In the genomic region with DNA sequence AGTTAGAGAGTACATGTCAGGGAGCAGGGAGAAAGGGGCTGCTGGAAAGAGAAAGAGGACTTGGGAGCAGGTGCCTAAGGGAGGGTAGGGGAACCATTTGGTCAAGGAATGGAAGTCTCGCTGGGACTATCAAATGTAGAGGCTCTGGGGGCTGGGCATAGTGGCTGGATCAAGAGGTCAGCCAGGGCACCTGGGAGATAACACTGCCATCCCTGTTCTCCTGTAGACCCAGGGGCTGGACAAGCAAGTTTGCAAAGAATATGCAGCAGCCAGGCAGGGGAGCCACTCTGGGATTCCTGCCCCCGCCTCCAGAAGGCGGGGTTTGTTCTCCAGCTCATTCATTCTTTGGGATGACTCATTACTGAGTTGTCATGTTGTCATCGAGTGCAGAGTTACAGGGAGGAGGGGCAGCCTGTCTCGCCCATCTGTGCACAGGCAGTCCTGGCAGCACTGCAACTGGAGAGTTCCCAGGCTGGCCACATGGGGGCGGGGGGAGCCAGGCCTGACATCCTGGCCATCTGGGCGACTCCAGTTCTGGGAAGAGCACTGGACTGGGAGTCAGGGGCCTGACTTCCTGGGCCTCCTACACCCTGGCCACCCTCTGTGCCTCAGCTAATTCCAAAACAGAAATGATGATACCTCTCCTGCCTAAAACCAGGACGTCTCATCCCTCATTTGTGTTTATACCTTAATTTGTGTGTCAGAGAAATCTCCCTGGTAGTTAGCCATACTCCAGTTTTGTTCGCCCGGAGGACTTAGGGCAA, we compare ENCODE assay signal across 9 cellular contexts. TPM values are rescaled to one million over a fixed set of nuclear protein-coding genes. Genes with fewer than 3 reads are reported as not detected.
A peak's percentile ranks its signal among the peaks of the same experiment; 100 is the strongest.
DNase-seq lines count a peak whose midpoint lies in the region; ATAC-seq and TF ChIP-seq lines count a peak whose summit lies in the region.
"Had no signal": no experiment of that assay in that cellular context is flagged by ENCODE, and none has a peak within 500 bp of the region (broad histone marks: within the 10 kb centered on the region; RNA-seq: fewer than 3 reads in every experiment).

No MANE protein-coding gene starts in this region.

- no peaks in the 10 kb centered on the region for H3K79me1 ChIP-seq in neuronal stem cell (ENCODE audit: low read depth, low read length)

- no peaks in the 10 kb centered on the region for H4K20me1 ChIP-seq in HCT116 (ENCODE audit: insufficient read depth)
- no peaks in the 10 kb centered on the region for H4K20me1 ChIP-seq in MM.1S (ENCODE audit: insufficient read depth, low read length)

- H2BK120ac ChIP-seq in neuronal stem cell (ENCODE audit: low read depth, low read length) = no peak overlapping the region

- no peaks in the 10 kb centered on the region for H3K9me3 ChIP-seq in HCT116 (ENCODE audit: control insufficient read depth in 1 of 2, insufficient read depth in 1 of 2, low read depth in 1 of 2, low read length in 2 of 2)
- H3K9me3 ChIP-seq in MM.1S (replicated peaks; ENCODE audit: insufficient read depth, low read length) = no peaks in the 10 kb centered on the region
- H3K9me3 ChIP-seq in RWPE2 (ENCODE audit: severe bottlenecking) = no peaks in the 10 kb centered on the region
- no peaks in the 10 kb centered on the region for H3K9me3 ChIP-seq in neuronal stem cell (replicated peaks in 1 of 2; ENCODE audit: control insufficient read depth in 2 of 2, insufficient read depth in 1 of 2, low read depth in 1 of 2, low read length in 2 of 2)

- peaks cover 10% of the 10 kb centered on the region for H3K4me1 Mint-ChIP-seq in activated T-helper 17 cell treated with anti-CD3 and anti-CD28 coated beads, Interleukin-2, amount 50 U/mL, for 72 hours

- H3K79me2 ChIP-seq in HCT116 (ENCODE audit: insufficient read depth, low read length) (no peaks in the 10 kb centered on the region), MM.1S (ENCODE audit: low read length) (no peaks in the 10 kb centered on the region)

- intact Hi-C loops in HCT116 (cut with micrococcal nuclease) = loop anchor here (2.0 kb wide), 1 partner anchor 69 kb away; no protein-coding TSS in a partner anchor

- no peaks in the 10 kb centered on the region for H3K36me3 Mint-ChIP-seq in activated T-helper 17 cell treated with anti-CD3 and anti-CD28 coated beads, Interleukin-2, amount 50 U/mL, for 72 hours (ENCODE audit: low read depth)

- no peaks in the 10 kb centered on the region for H3K27me3 Mint-ChIP-seq in activated T-helper 17 cell treated with anti-CD3 and anti-CD28 coated beads, Interleukin-2, amount 50 U/mL, for 72 hours

- H3K27ac ChIP-seq in HCT116 (ENCODE audit: low read depth, low read length) (no peak overlapping the region), MM.1S (ENCODE audit: low read length) (no peak overlapping the region), RWPE2 (ENCODE audit: poor library complexity, severe bottlenecking) (no peak overlapping the region), neuronal stem cell (replicated peaks; ENCODE audit: low read length) (peak overlapping the region; percentile 15), substantia nigra (ENCODE audit: low read depth, low read length, poor library complexity, severe bottlenecking) (no peak overlapping the region)

- H3K9ac ChIP-seq in HCT116 (ENCODE audit: low read length) (no peak overlapping the region), MM.1S (ENCODE audit: low read length) (no peak overlapping the region), neuronal stem cell (ENCODE audit: low read depth, low read length, poor library complexity) (no peak overlapping the region)

- WGBS in neuronal stem cell (ENCODE audit: extremely low coverage in 2 of 2, insufficient read length in 2 of 2, insufficient replicate concordance in 1 of 2), 2 donors = no CpG with 5 or more reads among the region's 10 CpGs

- peak; percentile 97 for DNase-seq in G401 (ENCODE audit: low spot score)
- peak; percentile 93 for DNase-seq in HCT116 (ENCODE audit: low read depth, low spot score)
- peak; percentile 78 for DNase-seq in MM.1S
- peak; percentile 93 for DNase-seq in RWPE2 (ENCODE audit: low spot score)
- DNase-seq in fibroblast of pulmonary artery (ENCODE audit: low read depth) = peak; percentile 97
- DNase-seq in neuronal stem cell (ENCODE audit: low spot score) = peak; percentile 86
- DNase-seq in substantia nigra (lab: John Stamatoyannopoulos, UW) = peak; percentile 15 to 95 (median 84)

- no peak overlapping the region for H4K8ac ChIP-seq in neuronal stem cell (ENCODE audit: low read depth, low read length)

- no peaks in the 10 kb centered on the region for H3K9me2 ChIP-seq in HCT116 (ENCODE audit: insufficient read depth)
- H3K9me2 ChIP-seq in MM.1S (replicated peaks; ENCODE audit: insufficient read depth, low read length) = no peaks in the 10 kb centered on the region

- RAD21 ChIA-PET in HCT116 (lab: Charles Lee; ENCODE audit: low non-redundant PET in 1 of 2, low total read pairs in 2 of 2, uncharacterized antibody in 2 of 2, unreplicated experiment in 2 of 2) = no interaction called here

- peak overlapping the region; percentile 15 for H3K18ac ChIP-seq in neuronal stem cell (ENCODE audit: low read length)

- no peak overlapping the region for H3K4ac ChIP-seq in neuronal stem cell (ENCODE audit: low read length)

- H2BK12ac ChIP-seq in neuronal stem cell (ENCODE audit: low read length) = no peak overlapping the region

- TF ChIP-seq RAD21 in HCT116 (IDR thresholded peaks at IDR 0.05; ENCODE audit: low read depth) = peak; percentile 97

- no peaks in the 10 kb centered on the region for H3K9me3 Mint-ChIP-seq in activated T-helper 17 cell treated with anti-CD3 and anti-CD28 coated beads, Interleukin-2, amount 50 U/mL, for 72 hours

- no peak overlapping the region for H2BK15ac ChIP-seq in neuronal stem cell (ENCODE audit: low read length)

- ATAC-seq in HCT116 (peak; percentile 99), RWPE2 (ENCODE audit: low read depth) (peak; percentile 97)
- ATAC-seq in activated T-helper 17 cell treated with anti-CD3 and anti-CD28 coated beads, Interleukin-2, amount 50 U/mL, for 72 hours (replicated peaks) = peak; percentile 100

- no peak overlapping the region for H3K23ac ChIP-seq in neuronal stem cell (ENCODE audit: low read depth, low read length, poor library complexity)

- H3K4me2 ChIP-seq in HCT116 (ENCODE audit: low read length) = peak overlapping the region; percentile 51
- H3K4me2 ChIP-seq in MM.1S (ENCODE audit: low read depth, low read length) = peak overlapping the region; percentile 26
- H3K4me2 ChIP-seq in neuronal stem cell (ENCODE audit: insufficient read depth, low read length, poor library complexity, severe bottlenecking) = no peak overlapping the region

- CTCF ChIA-PET in HCT116 (lab: Charles Lee) = interaction anchor here (0.6 to 1.2 kb wide), 12 partner anchors 10 to 703 kb away, joined by 3 to 7 read pairs (median 3); no protein-coding TSS in a partner anchor

- H3K4me3 ChIP-seq in HCT116 (replicated peaks in 1 of 2; ENCODE audit: low read depth in 1 of 2, low read length in 2 of 2) (0 out of 4 replicates have a peak overlapping the region, but pooled peaks of 1 of the 2 experiments have one; percentile 19), MM.1S (ENCODE audit: low read length) (no peak overlapping the region), RWPE2 (ENCODE audit: severe bottlenecking) (no peak overlapping the region), fibroblast of pulmonary artery (replicated peaks; ENCODE audit: low read depth, low read length) (no peak overlapping the region), neuronal stem cell (ENCODE audit: low read length in 2 of 2) (no peak overlapping the region)
- H3K4me3 ChIP-seq: skin epidermis had no signal

- H3K36me3 ChIP-seq in HCT116 (ENCODE audit: control insufficient read depth in 1 of 2, insufficient read depth in 2 of 2, low read length in 2 of 2) = no peaks in the 10 kb centered on the region
- H3K36me3 ChIP-seq in MM.1S (replicated peaks; ENCODE audit: insufficient read depth, low read length) = no peaks in the 10 kb centered on the region
- no peaks in the 10 kb centered on the region for H3K36me3 ChIP-seq in RWPE2 (ENCODE audit: low read depth)
- no peaks in the 10 kb centered on the region for H3K36me3 ChIP-seq in neuronal stem cell (replicated peaks in 1 of 2; ENCODE audit: control insufficient read depth in 2 of 2, insufficient read depth in 2 of 2, low read length in 2 of 2)

- H2AFZ ChIP-seq in HCT116 (ENCODE audit: low read depth, low read length, poor library complexity, severe bottlenecking) (peak overlapping the region; percentile 64), MM.1S (ENCODE audit: low read length) (peak overlapping the region; percentile 48; the same call in 1 of the 2 replicates), neuronal stem cell (ENCODE audit: low read length) (peak overlapping the region; percentile 72)

- H3K27me3 ChIP-seq in HCT116 (ENCODE audit: insufficient read depth, low read length) (no peaks in the 10 kb centered on the region), MM.1S (replicated peaks; ENCODE audit: insufficient read depth, low read length) (no peaks in the 10 kb centered on the region), RWPE2 (ENCODE audit: insufficient read depth, poor library complexity, severe bottlenecking) (no peaks in the 10 kb centered on the region), neuronal stem cell (ENCODE audit: control insufficient read depth in 3 of 3, insufficient read depth in 3 of 3, low read depth in 1 of 3, low read length in 3 of 3) (no peaks in the 10 kb centered on the region)

- no peak overlapping the region for H4K91ac ChIP-seq in neuronal stem cell (ENCODE audit: low read depth, low read length, poor library complexity)

- no peaks in the 10 kb centered on the region for H3F3A ChIP-seq in MM.1S (ENCODE audit: insufficient read depth, low read length)

- TF ChIP-seq POLR2A in HCT116 (IDR thresholded peaks at IDR 0.05; ENCODE audit: borderline replicate concordance, extremely low read depth, insufficient read depth, insufficient read length) = no peak

- peak overlapping the region; percentile 39 for H3K27ac Mint-ChIP-seq in activated T-helper 17 cell treated with anti-CD3 and anti-CD28 coated beads, Interleukin-2, amount 50 U/mL, for 72 hours

- in situ Hi-C loops in G401 (cut with HindIII; ENCODE audit: low sequenced_read_pairs) = no loop called here

- POLR2A ChIA-PET in HCT116 (lab: Charles Lee) = interaction anchor here (0.9 kb wide), 1 partner anchor 28 kb away, joined by 3 read pairs; the partner anchor contains the start of gene ZFAND3

- no peak overlapping the region for H2BK5ac ChIP-seq in neuronal stem cell (ENCODE audit: low read length)

- no peak overlapping the region for H3K14ac ChIP-seq in neuronal stem cell (ENCODE audit: low read length)

- no peak overlapping the region for H2AK5ac ChIP-seq in neuronal stem cell (ENCODE audit: low read depth, low read length)

- TF ChIP-seq CTCF in HCT116 (IDR thresholded peaks at IDR 0.05 in 2 of 3, conservative IDR thresholded peaks at IDR 0.05 in 1 of 3; ENCODE audit: borderline replicate concordance in 1 of 3, insufficient read depth in 1 of 3, low read depth in 2 of 3, low read length in 2 of 3) (peak; percentile 81 to 97 (median 94)), MM.1S (IDR thresholded peaks at IDR 0.05; ENCODE audit: low read length) (peak; percentile 91), RWPE2 (IDR thresholded peaks at IDR 0.05; ENCODE audit: poor library complexity, severe bottlenecking) (peak; percentile 97), fibroblast of pulmonary artery (IDR thresholded peaks at IDR 0.05; ENCODE audit: low read length, missing control alignments) (peak; percentile 91)

- H3K4me3 Mint-ChIP-seq in activated T-helper 17 cell treated with anti-CD3 and anti-CD28 coated beads, Interleukin-2, amount 50 U/mL, for 72 hours = no peak overlapping the region

- H3K4me1 ChIP-seq in HCT116 (ENCODE audit: control insufficient read depth in 1 of 2, insufficient read depth in 2 of 2, low read length in 2 of 2) = peaks cover 7 to 38% of the 10 kb centered on the region in 2 experiments
- H3K4me1 ChIP-seq in MM.1S (ENCODE audit: low read length) = peaks cover 3% of the 10 kb centered on the region; the same call in 1 of the 2 replicates
- peaks cover 9% of the 10 kb centered on the region for H3K4me1 ChIP-seq in RWPE2 (ENCODE audit: insufficient read depth, poor library complexity, severe bottlenecking)
- H3K4me1 ChIP-seq in neuronal stem cell (ENCODE audit: control insufficient read depth in 2 of 2, insufficient read depth in 1 of 2, low read depth in 1 of 2, low read length in 2 of 2) = peaks cover 6 to 7% of the 10 kb centered on the region in 2 donors

- no TSS peak for BruUV-seq in HCT116 (replicated peaks; lab: Mats Ljungman, UMichigan)

RNA-seq across cellular contexts. Expression of gene ZFAND3, which starts 28.2 kb away (rescaled TPM):
- 34.7 and 36.2 TPM in 2 replicates for total RNA-seq in G401 (2014; rRNA removed; shearing (Covaris generic))
- 47.2 TPM for total RNA-seq in HCT116 (2021; ENCODE audit: unreplicated experiment)
- polyA plus RNA-seq in HCT116 (2012) = 79.3 and 114 TPM in 2 replicates
- total RNA-seq in activated T-helper 17 cell treated with anti-CD3 and anti-CD28 coated beads, Interleukin-2, amount 50 U/mL, for 72 hours = 10 to 100 TPM; 26.1 to 32.0 TPM
- 76.7 TPM for polyA plus RNA-seq in neuronal stem cell (2013, experiment 1 of 2)
- 81.6 TPM for polyA plus RNA-seq in neuronal stem cell (2013, experiment 2 of 2)
